Comparison of ENCODE assay signal across 1 cellular context in the genomic region with DNA sequence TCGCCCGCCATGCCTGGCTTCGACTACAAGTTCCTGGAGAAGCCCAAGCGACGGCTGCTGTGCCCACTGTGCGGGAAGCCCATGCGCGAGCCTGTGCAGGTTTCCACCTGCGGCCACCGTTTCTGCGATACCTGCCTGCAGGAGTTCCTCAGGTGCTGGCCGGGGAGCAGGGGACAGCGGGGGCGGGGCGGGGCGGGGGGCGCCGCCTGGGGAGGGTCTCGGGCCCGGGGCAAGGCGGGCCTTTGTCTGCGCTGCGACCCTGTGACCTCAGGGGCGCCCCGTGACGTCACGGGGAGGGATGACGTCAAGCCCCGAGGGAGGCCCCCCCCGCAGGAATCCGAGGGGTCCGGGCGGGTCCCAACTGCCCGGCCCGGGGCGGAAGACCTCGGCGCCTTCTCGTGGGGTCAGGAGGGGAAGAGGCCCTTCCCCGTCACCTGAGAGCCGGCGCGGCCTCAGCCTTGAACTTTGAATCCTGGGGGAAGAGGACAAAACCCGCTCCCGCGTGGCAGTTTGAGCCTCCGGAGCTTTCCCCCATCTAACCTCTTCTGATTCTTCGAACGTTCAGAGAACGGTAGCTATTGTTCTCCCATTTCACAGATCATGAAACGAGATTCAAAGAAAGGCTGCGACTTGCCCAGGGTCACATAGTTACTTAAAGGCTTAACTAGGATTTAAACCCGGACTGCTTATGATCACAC.
A peak's percentile ranks its signal among the peaks of the same experiment; 100 is the strongest.
TF ChIP-seq lines count a peak whose summit lies in the region.

No MANE protein-coding gene starts in this region.

TF ChIP-seq in HepG2, 621 proteins besides CTCF, POLR2A, EP300 and RAD21 (continued from another document and continues in another):
- TF ChIP-seq, protein P1, sequence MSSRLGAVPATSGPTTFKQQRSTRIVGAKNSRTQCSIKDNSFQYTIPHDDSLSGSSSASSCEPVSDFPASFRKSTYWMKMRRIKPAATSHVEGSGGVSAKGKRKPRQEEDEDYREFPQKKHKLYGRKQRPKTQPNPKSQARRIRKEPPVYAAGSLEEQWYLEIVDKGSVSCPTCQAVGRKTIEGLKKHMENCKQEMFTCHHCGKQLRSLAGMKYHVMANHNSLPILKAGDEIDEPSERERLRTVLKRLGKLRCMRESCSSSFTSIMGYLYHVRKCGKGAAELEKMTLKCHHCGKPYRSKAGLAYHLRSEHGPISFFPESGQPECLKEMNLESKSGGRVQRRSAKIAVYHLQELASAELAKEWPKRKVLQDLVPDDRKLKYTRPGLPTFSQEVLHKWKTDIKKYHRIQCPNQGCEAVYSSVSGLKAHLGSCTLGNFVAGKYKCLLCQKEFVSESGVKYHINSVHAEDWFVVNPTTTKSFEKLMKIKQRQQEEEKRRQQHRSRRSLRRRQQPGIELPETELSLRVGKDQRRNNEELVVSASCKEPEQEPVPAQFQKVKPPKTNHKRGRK (CRISPR knock-in tag; IDR thresholded peaks at IDR 0.05), result no peak
- TF ChIP-seq KLF13 (CRISPR knock-in tag; IDR thresholded peaks at IDR 0.05) (no peak), RORA (CRISPR knock-in tag; IDR thresholded peaks at IDR 0.05) (no peak), PRPF4 (IDR thresholded peaks at IDR 0.05; ENCODE audit: low read depth, low read length, poor library complexity, severe bottlenecking) (no peak), SETDB1 (CRISPR knock-in tag; IDR thresholded peaks at IDR 0.05; ENCODE audit: borderline replicate concordance) (no peak), ZFAT (CRISPR knock-in tag; conservative IDR thresholded peaks at IDR 0.05) (no peak), HCFC1 (IDR thresholded peaks at IDR 0.05; ENCODE audit: low read depth, low read length) (no peak), ZNF724P (CRISPR knock-in tag; IDR thresholded peaks at IDR 0.05; ENCODE audit: borderline replicate concordance) (no peak), FIP1L1 (IDR thresholded peaks at IDR 0.05; ENCODE audit: borderline replicate concordance, insufficient read depth, low read depth, low read length) (no peak), TBX3 (IDR thresholded peaks at IDR 0.05; ENCODE audit: borderline replicate concordance) (no peak), THAP11 (CRISPR knock-in tag; IDR thresholded peaks at IDR 0.05) (peak; percentile 23; the same call in 1 of the 2 replicates), ZNF788 (CRISPR knock-in tag; IDR thresholded peaks at IDR 0.05; ENCODE audit: borderline replicate concordance) (peak; percentile 17; the same call in 1 of the 2 replicates), NFKB2 (CRISPR knock-in tag; IDR thresholded peaks at IDR 0.05; ENCODE audit: borderline replicate concordance) (no peak), GATA4 (IDR thresholded peaks at IDR 0.05; ENCODE audit: borderline replicate concordance, low read depth) (no peak), NFIB (CRISPR knock-in tag; IDR thresholded peaks at IDR 0.05; ENCODE audit: borderline replicate concordance) (no peak), ZNF607 (CRISPR knock-in tag; IDR thresholded peaks at IDR 0.05; ENCODE audit: borderline replicate concordance) (no peak; the same call in 1 of the 2 replicates), NFKBIZ (CRISPR knock-in tag; IDR thresholded peaks at IDR 0.05) (no peak), ZNF878 (CRISPR knock-in tag; IDR thresholded peaks at IDR 0.05) (peak; percentile 80; the same call in 1 of the 2 replicates), CBX2 (IDR thresholded peaks at IDR 0.05; ENCODE audit: low read depth, low read length) (no peak), CBX2 (CRISPR knock-in tag; IDR thresholded peaks at IDR 0.05; ENCODE audit: low read depth) (no peak), ISX (CRISPR knock-in tag; conservative IDR thresholded peaks at IDR 0.05) (no peak), SMAD9 (CRISPR knock-in tag; IDR thresholded peaks at IDR 0.05) (no peak), ZNF672 (CRISPR knock-in tag; IDR thresholded peaks at IDR 0.05) (0 out of 2 replicates have a peak, but pooled peaks have one; percentile 57), ZNF317 (CRISPR knock-in tag; IDR thresholded peaks at IDR 0.05) (no peak), ZNF839 (CRISPR knock-in tag; IDR thresholded peaks at IDR 0.05; ENCODE audit: borderline replicate concordance) (no peak), MXI1 (IDR thresholded peaks at IDR 0.05; ENCODE audit: borderline replicate concordance, low read depth, low read length) (peak; percentile 35; the same call in 1 of the 3 replicates), GATAD2A (CRISPR knock-in tag; IDR thresholded peaks at IDR 0.05) (peak; percentile 51), SIN3B (IDR thresholded peaks at IDR 0.05; ENCODE audit: low read length) (no peak), HMGA1 (CRISPR knock-in tag; conservative IDR thresholded peaks at IDR 0.05) (no peak), ZNF776 (CRISPR knock-in tag; IDR thresholded peaks at IDR 0.05) (no peak), CREB1 (IDR thresholded peaks at IDR 0.05) (peak; percentile 99), CREB1 (CRISPR knock-in tag; IDR thresholded peaks at IDR 0.05) (peak; percentile 91), TP53 (CRISPR knock-in tag; conservative IDR thresholded peaks at IDR 0.05) (no peak), MZF1 (CRISPR knock-in tag; IDR thresholded peaks at IDR 0.05; ENCODE audit: borderline replicate concordance) (no peak), ARHGAP35 (CRISPR knock-in tag; IDR thresholded peaks at IDR 0.05; ENCODE audit: borderline replicate concordance) (no peak)
- TF ChIP-seq, protein P2, sequence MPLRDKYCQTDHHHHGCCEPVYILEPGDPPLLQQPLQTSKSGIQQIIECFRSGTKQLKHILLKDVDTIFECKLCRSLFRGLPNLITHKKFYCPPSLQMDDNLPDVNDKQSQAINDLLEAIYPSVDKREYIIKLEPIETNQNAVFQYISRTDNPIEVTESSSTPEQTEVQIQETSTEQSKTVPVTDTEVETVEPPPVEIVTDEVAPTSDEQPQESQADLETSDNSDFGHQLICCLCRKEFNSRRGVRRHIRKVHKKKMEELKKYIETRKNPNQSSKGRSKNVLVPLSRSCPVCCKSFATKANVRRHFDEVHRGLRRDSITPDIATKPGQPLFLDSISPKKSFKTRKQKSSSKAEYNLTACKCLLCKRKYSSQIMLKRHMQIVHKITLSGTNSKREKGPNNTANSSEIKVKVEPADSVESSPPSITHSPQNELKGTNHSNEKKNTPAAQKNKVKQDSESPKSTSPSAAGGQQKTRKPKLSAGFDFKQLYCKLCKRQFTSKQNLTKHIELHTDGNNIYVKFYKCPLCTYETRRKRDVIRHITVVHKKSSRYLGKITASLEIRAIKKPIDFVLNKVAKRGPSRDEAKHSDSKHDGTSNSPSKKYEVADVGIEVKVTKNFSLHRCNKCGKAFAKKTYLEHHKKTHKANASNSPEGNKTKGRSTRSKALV (CRISPR knock-in tag; IDR thresholded peaks at IDR 0.05), result no peak
- TF ChIP-seq, protein P3, sequence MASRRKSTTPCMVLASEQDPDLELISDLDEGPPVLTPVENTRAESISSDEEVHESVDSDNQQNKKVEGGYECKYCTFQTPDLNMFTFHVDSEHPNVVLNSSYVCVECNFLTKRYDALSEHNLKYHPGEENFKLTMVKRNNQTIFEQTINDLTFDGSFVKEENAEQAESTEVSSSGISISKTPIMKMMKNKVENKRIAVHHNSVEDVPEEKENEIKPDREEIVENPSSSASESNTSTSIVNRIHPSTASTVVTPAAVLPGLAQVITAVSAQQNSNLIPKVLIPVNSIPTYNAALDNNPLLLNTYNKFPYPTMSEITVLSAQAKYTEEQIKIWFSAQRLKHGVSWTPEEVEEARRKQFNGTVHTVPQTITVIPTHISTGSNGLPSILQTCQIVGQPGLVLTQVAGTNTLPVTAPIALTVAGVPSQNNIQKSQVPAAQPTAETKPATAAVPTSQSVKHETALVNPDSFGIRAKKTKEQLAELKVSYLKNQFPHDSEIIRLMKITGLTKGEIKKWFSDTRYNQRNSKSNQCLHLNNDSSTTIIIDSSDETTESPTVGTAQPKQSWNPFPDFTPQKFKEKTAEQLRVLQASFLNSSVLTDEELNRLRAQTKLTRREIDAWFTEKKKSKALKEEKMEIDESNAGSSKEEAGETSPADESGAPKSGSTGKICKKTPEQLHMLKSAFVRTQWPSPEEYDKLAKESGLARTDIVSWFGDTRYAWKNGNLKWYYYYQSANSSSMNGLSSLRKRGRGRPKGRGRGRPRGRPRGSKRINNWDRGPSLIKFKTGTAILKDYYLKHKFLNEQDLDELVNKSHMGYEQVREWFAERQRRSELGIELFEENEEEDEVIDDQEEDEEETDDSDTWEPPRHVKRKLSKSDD (CRISPR knock-in tag; IDR thresholded peaks at IDR 0.05; ENCODE audit: low read depth), result 0 out of 2 replicates have a peak, but pooled peaks have one; percentile 82
- TF ChIP-seq, protein P4, sequence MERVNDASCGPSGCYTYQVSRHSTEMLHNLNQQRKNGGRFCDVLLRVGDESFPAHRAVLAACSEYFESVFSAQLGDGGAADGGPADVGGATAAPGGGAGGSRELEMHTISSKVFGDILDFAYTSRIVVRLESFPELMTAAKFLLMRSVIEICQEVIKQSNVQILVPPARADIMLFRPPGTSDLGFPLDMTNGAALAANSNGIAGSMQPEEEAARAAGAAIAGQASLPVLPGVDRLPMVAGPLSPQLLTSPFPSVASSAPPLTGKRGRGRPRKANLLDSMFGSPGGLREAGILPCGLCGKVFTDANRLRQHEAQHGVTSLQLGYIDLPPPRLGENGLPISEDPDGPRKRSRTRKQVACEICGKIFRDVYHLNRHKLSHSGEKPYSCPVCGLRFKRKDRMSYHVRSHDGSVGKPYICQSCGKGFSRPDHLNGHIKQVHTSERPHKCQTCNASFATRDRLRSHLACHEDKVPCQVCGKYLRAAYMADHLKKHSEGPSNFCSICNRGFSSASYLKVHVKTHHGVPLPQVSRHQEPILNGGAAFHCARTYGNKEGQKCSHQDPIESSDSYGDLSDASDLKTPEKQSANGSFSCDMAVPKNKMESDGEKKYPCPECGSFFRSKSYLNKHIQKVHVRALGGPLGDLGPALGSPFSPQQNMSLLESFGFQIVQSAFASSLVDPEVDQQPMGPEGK (CRISPR knock-in tag; IDR thresholded peaks at IDR 0.05), result peak; percentile 82
- TF ChIP-seq, protein P5, sequence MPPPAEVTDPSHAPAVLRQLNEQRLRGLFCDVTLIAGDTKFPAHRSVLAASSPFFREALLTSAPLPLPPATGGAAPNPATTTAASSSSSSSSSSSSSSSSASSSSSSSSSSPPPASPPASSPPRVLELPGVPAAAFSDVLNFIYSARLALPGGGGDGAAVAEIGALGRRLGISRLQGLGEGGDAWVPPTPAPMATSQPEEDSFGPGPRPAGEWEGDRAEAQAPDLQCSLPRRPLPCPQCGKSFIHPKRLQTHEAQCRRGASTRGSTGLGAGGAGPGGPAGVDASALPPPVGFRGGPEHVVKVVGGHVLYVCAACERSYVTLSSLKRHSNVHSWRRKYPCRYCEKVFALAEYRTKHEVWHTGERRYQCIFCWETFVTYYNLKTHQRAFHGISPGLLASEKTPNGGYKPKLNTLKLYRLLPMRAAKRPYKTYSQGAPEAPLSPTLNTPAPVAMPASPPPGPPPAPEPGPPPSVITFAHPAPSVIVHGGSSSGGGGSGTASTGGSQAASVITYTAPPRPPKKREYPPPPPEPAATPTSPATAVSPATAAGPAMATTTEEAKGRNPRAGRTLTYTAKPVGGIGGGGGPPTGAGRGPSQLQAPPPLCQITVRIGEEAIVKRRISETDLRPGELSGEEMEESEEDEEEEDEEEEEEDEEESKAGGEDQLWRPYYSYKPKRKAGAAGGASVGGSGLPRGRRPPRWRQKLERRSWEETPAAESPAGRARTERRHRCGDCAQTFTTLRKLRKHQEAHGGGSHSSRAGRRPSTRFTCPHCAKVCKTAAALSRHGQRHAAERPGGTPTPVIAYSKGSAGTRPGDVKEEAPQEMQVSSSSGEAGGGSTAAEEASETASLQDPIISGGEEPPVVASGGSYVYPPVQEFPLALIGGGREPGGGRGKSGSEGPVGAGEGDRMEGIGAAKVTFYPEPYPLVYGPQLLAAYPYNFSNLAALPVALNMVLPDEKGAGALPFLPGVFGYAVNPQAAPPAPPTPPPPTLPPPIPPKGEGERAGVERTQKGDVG (CRISPR knock-in tag; IDR thresholded peaks at IDR 0.05; ENCODE audit: borderline replicate concordance), result no peak
- TF ChIP-seq, protein P6, sequence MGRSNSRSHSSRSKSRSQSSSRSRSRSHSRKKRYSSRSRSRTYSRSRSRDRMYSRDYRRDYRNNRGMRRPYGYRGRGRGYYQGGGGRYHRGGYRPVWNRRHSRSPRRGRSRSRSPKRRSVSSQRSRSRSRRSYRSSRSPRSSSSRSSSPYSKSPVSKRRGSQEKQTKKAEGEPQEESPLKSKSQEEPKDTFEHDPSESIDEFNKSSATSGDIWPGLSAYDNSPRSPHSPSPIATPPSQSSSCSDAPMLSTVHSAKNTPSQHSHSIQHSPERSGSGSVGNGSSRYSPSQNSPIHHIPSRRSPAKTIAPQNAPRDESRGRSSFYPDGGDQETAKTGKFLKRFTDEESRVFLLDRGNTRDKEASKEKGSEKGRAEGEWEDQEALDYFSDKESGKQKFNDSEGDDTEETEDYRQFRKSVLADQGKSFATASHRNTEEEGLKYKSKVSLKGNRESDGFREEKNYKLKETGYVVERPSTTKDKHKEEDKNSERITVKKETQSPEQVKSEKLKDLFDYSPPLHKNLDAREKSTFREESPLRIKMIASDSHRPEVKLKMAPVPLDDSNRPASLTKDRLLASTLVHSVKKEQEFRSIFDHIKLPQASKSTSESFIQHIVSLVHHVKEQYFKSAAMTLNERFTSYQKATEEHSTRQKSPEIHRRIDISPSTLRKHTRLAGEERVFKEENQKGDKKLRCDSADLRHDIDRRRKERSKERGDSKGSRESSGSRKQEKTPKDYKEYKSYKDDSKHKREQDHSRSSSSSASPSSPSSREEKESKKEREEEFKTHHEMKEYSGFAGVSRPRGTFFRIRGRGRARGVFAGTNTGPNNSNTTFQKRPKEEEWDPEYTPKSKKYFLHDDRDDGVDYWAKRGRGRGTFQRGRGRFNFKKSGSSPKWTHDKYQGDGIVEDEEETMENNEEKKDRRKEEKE (IDR thresholded peaks at IDR 0.05), result no peak
- TF ChIP-seq, protein P7, sequence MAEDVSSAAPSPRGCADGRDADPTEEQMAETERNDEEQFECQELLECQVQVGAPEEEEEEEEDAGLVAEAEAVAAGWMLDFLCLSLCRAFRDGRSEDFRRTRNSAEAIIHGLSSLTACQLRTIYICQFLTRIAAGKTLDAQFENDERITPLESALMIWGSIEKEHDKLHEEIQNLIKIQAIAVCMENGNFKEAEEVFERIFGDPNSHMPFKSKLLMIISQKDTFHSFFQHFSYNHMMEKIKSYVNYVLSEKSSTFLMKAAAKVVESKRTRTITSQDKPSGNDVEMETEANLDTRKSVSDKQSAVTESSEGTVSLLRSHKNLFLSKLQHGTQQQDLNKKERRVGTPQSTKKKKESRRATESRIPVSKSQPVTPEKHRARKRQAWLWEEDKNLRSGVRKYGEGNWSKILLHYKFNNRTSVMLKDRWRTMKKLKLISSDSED (CRISPR knock-in tag; IDR thresholded peaks at IDR 0.05), result no peak
- TF ChIP-seq, protein P8, sequence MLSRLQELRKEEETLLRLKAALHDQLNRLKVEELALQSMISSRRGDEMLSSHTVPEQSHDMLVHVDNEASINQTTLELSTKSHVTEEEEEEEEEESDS (CRISPR knock-in tag; IDR thresholded peaks at IDR 0.05; ENCODE audit: borderline replicate concordance), result no peak
- TF ChIP-seq, protein P9, sequence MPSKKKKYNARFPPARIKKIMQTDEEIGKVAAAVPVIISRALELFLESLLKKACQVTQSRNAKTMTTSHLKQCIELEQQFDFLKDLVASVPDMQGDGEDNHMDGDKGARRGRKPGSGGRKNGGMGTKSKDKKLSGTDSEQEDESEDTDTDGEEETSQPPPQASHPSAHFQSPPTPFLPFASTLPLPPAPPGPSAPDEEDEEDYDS (CRISPR knock-in tag; IDR thresholded peaks at IDR 0.05), result no peak; the same call in 1 of the 2 replicates
- TF ChIP-seq, protein P10, sequence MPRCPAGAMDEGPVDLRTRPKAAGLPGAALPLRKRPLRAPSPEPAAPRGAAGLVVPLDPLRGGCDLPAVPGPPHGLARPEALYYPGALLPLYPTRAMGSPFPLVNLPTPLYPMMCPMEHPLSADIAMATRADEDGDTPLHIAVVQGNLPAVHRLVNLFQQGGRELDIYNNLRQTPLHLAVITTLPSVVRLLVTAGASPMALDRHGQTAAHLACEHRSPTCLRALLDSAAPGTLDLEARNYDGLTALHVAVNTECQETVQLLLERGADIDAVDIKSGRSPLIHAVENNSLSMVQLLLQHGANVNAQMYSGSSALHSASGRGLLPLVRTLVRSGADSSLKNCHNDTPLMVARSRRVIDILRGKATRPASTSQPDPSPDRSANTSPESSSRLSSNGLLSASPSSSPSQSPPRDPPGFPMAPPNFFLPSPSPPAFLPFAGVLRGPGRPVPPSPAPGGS (CRISPR knock-in tag; IDR thresholded peaks at IDR 0.05), result no peak
